Comparison of ENCODE assay signal across 9 cellular contexts in the genomic region with DNA sequence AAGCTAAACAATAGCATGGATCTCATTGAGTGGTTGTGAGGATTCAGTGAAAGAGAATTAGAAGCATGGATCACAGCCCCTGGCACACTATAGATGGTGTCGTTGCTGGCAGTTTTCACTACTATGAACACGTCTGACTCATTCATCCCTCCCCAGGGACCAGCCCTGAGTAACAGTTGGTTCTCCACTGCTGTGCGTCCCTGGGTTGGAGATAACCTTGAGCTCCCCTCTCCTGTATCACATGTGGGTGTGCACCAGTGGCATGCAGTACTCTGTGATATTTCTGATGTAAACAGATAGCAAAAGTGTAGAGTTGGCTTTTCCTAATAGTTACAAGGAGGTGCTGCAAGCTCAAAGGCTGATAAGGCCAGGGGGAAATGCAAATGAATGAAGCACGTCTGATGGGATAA. TPM values are rescaled to one million over a fixed set of nuclear protein-coding genes. Genes with fewer than 3 reads are reported as not detected.
DNase-seq lines count a peak whose midpoint lies in the region; ATAC-seq and TF ChIP-seq lines count a peak whose summit lies in the region.
"Had no signal": no experiment of that assay in that cellular context is flagged by ENCODE, and none has a peak within 500 bp of the region (broad histone marks: within the 10 kb centered on the region; RNA-seq: fewer than 3 reads in every experiment).

No MANE protein-coding gene starts in this region.

- no peak overlapping the region for H3K4me3 Mint-ChIP-seq in glutamatergic neuron (ENCODE audit: unreplicated experiment)
- H3K4me3 Mint-ChIP-seq: IgD-negative memory B cell had no signal

- H3K9me3 Mint-ChIP-seq in glutamatergic neuron (ENCODE audit: unreplicated experiment), result peaks cover 2% of the 10 kb centered on the region
- H3K9me3 Mint-ChIP-seq: IgD-negative memory B cell had no signal

- DNase-seq in ELF-1 (ENCODE audit: low read depth, low spot score), result peak; percentile 9
- DNase-seq in NCI-H1694 treated with DMSO at 0.1 percent for 48 hours (lab: John Stamatoyannopoulos, UW), result peak; percentile 17
- DNase-seq in glutamatergic neuron, result peak; percentile 56
- DNase-seq in effector CD8-positive, alpha-beta T cell (lab: John Stamatoyannopoulos, UW), result no peak
- DNase-seq in pons (ENCODE audit: low spot score), result no peak
- DNase-seq in DMS153 (lab: John Stamatoyannopoulos, UW), result no peak
- DNase-seq in activated effector memory CD4-positive, alpha-beta T cell treated with Interleukin-2 at 50 U/mL for 16 hours, result no peak

- peaks cover 4% of the 10 kb centered on the region for H3K4me1 Mint-ChIP-seq in glutamatergic neuron (ENCODE audit: low read depth, unreplicated experiment)

- H3K27me3 Mint-ChIP-seq in glutamatergic neuron (ENCODE audit: unreplicated experiment), result peaks cover 11% of the 10 kb centered on the region

- no peaks in the 10 kb centered on the region for H3K36me3 Mint-ChIP-seq in glutamatergic neuron (ENCODE audit: unreplicated experiment)

- TF ChIP-seq CTCF in glutamatergic neuron (IDR thresholded peaks at IDR 0.05; ENCODE audit: partially characterized antibody, unreplicated experiment), result no peak

- no peak overlapping the region for H3K27ac Mint-ChIP-seq in glutamatergic neuron (ENCODE audit: unreplicated experiment)

- peak; percentile 64 for ATAC-seq in GM21619 (IDR thresholded peaks at IDR 0.05; ENCODE audit: unreplicated experiment)

RNA-seq across cellular contexts. Expression of gene LCP2, which starts 8.8 kb away (rescaled TPM):
- total RNA-seq in glutamatergic neuron (ENCODE audit: unreplicated experiment), result not detected

Comparison
In these comparisons a context has a peak if more than half of its experiments do, and no peak if none do; other contexts are left out.
1. DNase-seq: peak in ELF-1 (single experiment), NCI-H1694 treated with DMSO at 0.1 percent for 48 hours (single experiment) and glutamatergic neuron (single experiment); none in effector CD8-positive, alpha-beta T cell (single experiment), pons (single experiment), DMS153 (single experiment) and activated effector memory CD4-positive, alpha-beta T cell treated with Interleukin-2 at 50 U/mL for 16 hours (single experiment).